31 cellular contexts compared by ENCODE assay signal in the genomic region with DNA sequence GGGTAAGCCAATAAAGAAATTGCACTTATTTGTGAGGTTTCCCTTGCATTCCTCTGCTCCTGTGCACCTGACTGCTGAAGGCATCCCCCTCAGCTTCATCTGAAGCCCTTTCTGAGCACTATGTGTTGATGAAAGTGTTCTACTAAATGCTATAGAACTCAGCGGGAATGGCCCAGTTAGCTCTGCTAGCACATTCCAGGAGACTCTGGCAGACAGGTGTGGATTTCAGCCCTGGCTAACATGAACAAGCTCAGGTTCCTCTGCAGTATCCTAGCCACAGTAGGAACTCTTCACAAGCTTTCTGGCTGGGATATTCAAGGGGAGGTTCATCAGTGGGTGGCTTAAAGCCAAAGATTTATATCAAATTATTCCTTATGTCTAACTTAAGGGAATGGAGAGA.
"Had no signal": no experiment of that assay in that cellular context is flagged by ENCODE, and none has a peak within 500 bp of the region (broad histone marks: within the 10 kb centered on the region; RNA-seq: fewer than 3 reads in every experiment).

No MANE protein-coding gene starts in this region.

- H3K9me3 ChIP-seq: adrenal gland, body of pancreas, breast epithelium had no signal

- H3K27ac ChIP-seq: adrenal gland, body of pancreas, brain microvascular endothelial cell, VCaP had no signal

- H3K4me1 ChIP-seq: adrenal gland, body of pancreas had no signal

- ATAC-seq: activated CD8-positive, alpha-beta T cell treated with anti-CD3 and anti-CD28 coated beads for 36 hours; activated naive CD4-positive, alpha-beta T cell treated with anti-CD3 and anti-CD28 coated beads, Interleukin-2, amount 50 U/mL, for 72 hours; activated T-cell treated with anti-CD3 and anti-CD28 coated beads, Interleukin-2, amount 50 U/mL, for 4 hours; activated T-cell treated with anti-CD3 and anti-CD28 coated beads, Interleukin-2, amount 50 U/mL, for 72 hours; activated T-helper 17 cell treated with anti-CD3 and anti-CD28 coated beads, Interleukin-2, amount 50 U/mL, for 72 hours; body of pancreas had no signal

- H3K4me3 ChIP-seq: adrenal gland, body of pancreas, breast epithelium had no signal

- H3K36me3 ChIP-seq: adrenal gland, brain microvascular endothelial cell, breast epithelium had no signal

- H3K27me3 ChIP-seq: adrenal gland, body of pancreas, brain microvascular endothelial cell, breast epithelium had no signal

- DNase-seq: activated B cell treated with CpG ODN at 0.5 μM for 24 hours; activated CD4-positive, alpha-beta memory T cell treated with anti-CD3 and anti-CD28 coated beads for 36 hours; activated CD4-positive, alpha-beta T cell treated with anti-CD3 and anti-CD28 coated beads for 4 hours; activated CD4-positive, alpha-beta T cell treated with anti-CD3 and anti-CD28 coated beads, Interleukin-2, amount 50 U/mL, for 1 hour; activated CD4-positive, alpha-beta T cell treated with anti-CD3 and anti-CD28 coated beads, Interleukin-2, amount 50 U/mL, for 4 hours; activated CD4-positive, CD25-positive, alpha-beta regulatory T cell treated with anti-CD3 and anti-CD28 coated beads, Interleukin-2, amount 50 U/mL, for 72 hours; activated CD8-positive, alpha-beta memory T cell treated with anti-CD3 and anti-CD28 coated beads, Interleukin-2, amount 50 U/mL, for 4 hours; activated CD8-positive, alpha-beta T cell treated with anti-CD3 and anti-CD28 coated beads for 36 hours; activated effector memory CD4-positive, alpha-beta T cell treated with anti-CD3 and anti-CD28 coated beads, Interleukin-2, amount 50 U/mL, for 16 hours; activated gamma-delta T cell treated with Interleukin-2 at 50 U/mL for 16 hours; activated naive CD4-positive, alpha-beta T cell; activated naive CD4-positive, alpha-beta T cell treated with anti-CD3 and anti-CD28 coated beads for 36 hours; activated naive CD4-positive, alpha-beta T cell treated with anti-CD3 and anti-CD28 coated beads, Interleukin-2, amount 50 U/mL, for 16 hours; activated naive CD8-positive, alpha-beta T cell treated with anti-CD3 and anti-CD28 coated beads for 36 hours; activated T-cell treated with anti-CD3 and anti-CD28 coated beads for 4 hours; activated T-cell treated with anti-CD3 and anti-CD28 coated beads, Interleukin-2, amount 50 U/mL, for 1 hour; activated T-cell treated with anti-CD3 and anti-CD28 coated beads, Interleukin-2, amount 50 U/mL, for 4 hours; activated T-cell treated with anti-CD3 and anti-CD28 coated beads, Interleukin-2, amount 50 U/mL, for 72 hours; adrenal gland; amniotic stem cell; aorta; body of pancreas; brain microvascular endothelial cell; central memory CD4-positive, alpha-beta T cell; T-helper 1 cell; T-helper 2 cell; T-helper 9 cell had no signal
